In genomic region chr6:124487778-124488431, GRCh38 we compare ENCODE assay signal across 21 cellular contexts.
DNase-seq lines count a peak whose midpoint lies in the region; ATAC-seq and TF ChIP-seq lines count a peak whose summit lies in the region.
"Had no signal": no experiment of that assay in that cellular context is flagged by ENCODE, and none has a peak within 500 bp of the region (broad histone marks: within the 10 kb centered on the region; RNA-seq: fewer than 3 reads in every experiment).

No MANE protein-coding gene starts in this region.

- no peak overlapping the region for H3K4me2 ChIP-seq in GM23248 (ENCODE audit: unreplicated experiment)

- H2AFZ ChIP-seq in GM23248: no peak overlapping the region

- no peaks in the 10 kb centered on the region for H3F3A ChIP-seq in GM23248 (ENCODE audit: insufficient read depth)

- H3K9me2 ChIP-seq in GM23248 (ENCODE audit: insufficient read depth): no peaks in the 10 kb centered on the region

- ATAC-seq in HG03378 (IDR thresholded peaks at IDR 0.05; ENCODE audit: unreplicated experiment): no peak
- ATAC-seq: GM12878; left colon; naive thymus-derived CD8-positive, alpha-beta T cell; upper lobe of right lung had no signal

- no peaks in the 10 kb centered on the region for H4K20me1 ChIP-seq in GM23248 (ENCODE audit: insufficient read depth)

- WGBS in GM23248 (ENCODE audit: low coverage in 1 of 2, low lambda C conversion rate in 2 of 2, missing lambda C conversion rate in 2 of 2), 2 experiments: 65 to 72% methylated on average over 3 of the region's 3 CpGs

- no peaks in the 10 kb centered on the region for H3K36me3 ChIP-seq in GM23248 (ENCODE audit: low read depth)
- H3K36me3 ChIP-seq: upper lobe of right lung had no signal

- in situ Hi-C loops in GM23248 (cut with MboI): no loop called here

- no peaks in the 10 kb centered on the region for H3K9me3 ChIP-seq in GM23248 (ENCODE audit: low read depth)
- H3K9me3 ChIP-seq: upper lobe of right lung had no signal

- H3K27me3 ChIP-seq in GM23248 (replicated peaks; ENCODE audit: insufficient read depth): no peaks in the 10 kb centered on the region
- H3K27me3 ChIP-seq: upper lobe of right lung had no signal

- TF ChIP-seq CTCF in choroid plexus epithelial cell (conservative IDR thresholded peaks at IDR 0.05; ENCODE audit: low read depth, low read length) (no peak), coronary artery (IDR thresholded peaks at IDR 0.05) (no peak)

- no peaks in the 10 kb centered on the region for H3K79me2 ChIP-seq in GM23248 (ENCODE audit: insufficient read depth)

- no peaks in the 10 kb centered on the region for H3K4me1 ChIP-seq in GM23248 (ENCODE audit: insufficient read depth)
- H3K4me1 ChIP-seq: upper lobe of right lung had no signal

- H3K27ac ChIP-seq in GM23248 (no peak overlapping the region), substantia nigra (ENCODE audit: low read depth, low read length, poor library complexity, severe bottlenecking) (no peak overlapping the region), coronary artery (no peak overlapping the region)
- H3K27ac ChIP-seq: upper lobe of right lung had no signal

- H3K9ac ChIP-seq in GM23248: no peak overlapping the region

- DNase-seq in GM23248 (peak; percentile 9), NCI-H748 treated with DMSO at 0.1 percent for 48 hours (lab: John Stamatoyannopoulos, UW) (peak; percentile 46), choroid plexus epithelial cell (ENCODE audit: low read depth) (peak; percentile 74), non-pigmented ciliary epithelial cell (ENCODE audit: low read depth) (peak; percentile 52), NCI-H510A treated with DMSO at 0.1 percent for 48 hours (lab: John Stamatoyannopoulos, UW) (no peak), substantia nigra (lab: John Stamatoyannopoulos, UW) (no peak), coronary artery (ENCODE audit: low spot score) (no peak)
- DNase-seq: activated CD4-positive, alpha-beta T cell treated with anti-CD3 and anti-CD28 coated beads, Interleukin-2, amount 50 U/mL, for 4 hours; activated effector memory CD4-positive, alpha-beta T cell treated with Interleukin-2 at 50 U/mL for 16 hours; DMS79 treated with DMSO at 0.1 percent for 48 hours; endodermal cell; left colon; naive thymus-derived CD8-positive, alpha-beta T cell; NCI-H1105 treated with DMSO at 0.1 percent for 48 hours; NCI-H446; retina; stimulated activated CD4-positive, alpha-beta T cell treated with anti-CD3 and anti-CD28 coated beads, Interleukin-4, amount 100 ng/mL, for 24 hours; T1000; upper lobe of right lung had no signal

- H3K4me3 ChIP-seq in GM23248: no peak overlapping the region
- H3K4me3 ChIP-seq in choroid plexus epithelial cell (ENCODE audit: low read depth, low read length): no peak overlapping the region
- no peak overlapping the region for H3K4me3 ChIP-seq in coronary artery
- H3K4me3 ChIP-seq: GM12878, upper lobe of right lung had no signal

Comparison
In these comparisons a context has a peak if more than half of its experiments do, and no peak if none do; other contexts are left out.
1. DNase-seq: peak in GM23248 (single experiment), NCI-H748 treated with DMSO at 0.1 percent for 48 hours (single experiment), choroid plexus epithelial cell (single experiment) and non-pigmented ciliary epithelial cell (single experiment); none in NCI-H510A treated with DMSO at 0.1 percent for 48 hours (single experiment), substantia nigra (0 of 49) and coronary artery (single experiment).